8 cellular contexts compared by ENCODE assay signal in genomic region chr17:32486091-32486700, GRCh38. TPM values are rescaled to one million over a fixed set of nuclear protein-coding genes. Genes with fewer than 3 reads are reported as not detected.
DNase-seq lines count a peak whose midpoint lies in the region; ATAC-seq, FAIRE-seq and TF ChIP-seq lines count a peak whose summit lies in the region.

No MANE protein-coding gene starts in this region.

- ATAC-seq in A549 (peak; percentile 65 to 82), GM18520 (IDR thresholded peaks at IDR 0.05; ENCODE audit: unreplicated experiment) (peak; percentile 33), HG03108 (IDR thresholded peaks at IDR 0.05; ENCODE audit: unreplicated experiment) (peak; percentile 36), lung (ENCODE audit: insufficient read depth, low FRiP score) (peak; percentile 81)

- H3K27me3 ChIP-seq in ectodermal cell (ENCODE audit: control insufficient read depth, insufficient read depth, low read length, poor library complexity, severe bottlenecking) (no peaks in the 10 kb centered on the region), lung (ENCODE audit: control insufficient read depth, insufficient read depth) (no peaks in the 10 kb centered on the region)

- TF ChIP-seq POLR2A in A549 (IDR thresholded peaks at IDR 0.05; ENCODE audit: low read length), result no peak

- POLR2A ChIA-PET in A549 (lab: Yijun Ruan, JAX), result interaction anchor here (1.0 to 1.3 kb wide), 2 partner anchors 42 to 269 kb away, joined by 3 read pairs; partner anchors contain the start of gene PSMD11

- no peak for TF ChIP-seq EP300 in A549 (IDR thresholded peaks at IDR 0.05)

- H3K4me2 ChIP-seq in A549, result peak overlapping the region; percentile 93

- DNase-seq in A549 (ENCODE audit: low read depth in 1 of 2, low spot score in 1 of 2) (peak; percentile 76 to 77), NCI-H510A (lab: John Stamatoyannopoulos, UW) (peak; percentile 77), lung (ENCODE audit: low spot score) (peak; percentile 43)
- DNase-seq in activated CD4-positive, alpha-beta T cell treated with anti-CD3 and anti-CD28 coated beads, Interleukin-2, amount 50 U/mL, for 1 hour, result peak; percentile 68
- peak; percentile 47 to 59 (median 59) for DNase-seq in stimulated activated CD4-positive, alpha-beta T cell treated with anti-CD3 and anti-CD28 coated beads, TNF-alpha, amount 100 ng/mL, for 4 hours (ENCODE audit: low read depth in 3 of 3)

- TF ChIP-seq CTCF in A549 (IDR thresholded peaks at IDR 0.05) (no peak), lung (IDR thresholded peaks at IDR 0.05; ENCODE audit: control extremely low read depth, extremely low read depth) (no peak)

- CTCF ChIA-PET in A549 (lab: Yijun Ruan, JAX), result interaction anchor here (0.5 to 23.7 kb wide), 9 partner anchors 10 to 269 kb away, joined by 3 to 298 read pairs (median 3); partner anchors contain the start of gene PSMD11

- H3K9me3 ChIP-seq in A549 (no peaks in the 10 kb centered on the region), ectodermal cell (ENCODE audit: control insufficient read depth, low read length) (no peaks in the 10 kb centered on the region), lung (ENCODE audit: control insufficient read depth in 2 of 2, insufficient read depth in 1 of 2, low read length in 1 of 2) (peaks cover 0 to 3% of the 10 kb centered on the region in 2 donors)

- H3K4me3 ChIP-seq in A549 (peak overlapping the region; percentile 94), ectodermal cell (ENCODE audit: insufficient read depth, low read depth, low read length) (peak overlapping the region; percentile 41), lung (peak overlapping the region; percentile 68)

- peaks cover 6% of the 10 kb centered on the region; the same call in 1 of the 3 replicates for H3K4me1 ChIP-seq in A549
- peaks cover 37% of the 10 kb centered on the region for H3K4me1 ChIP-seq in ectodermal cell (ENCODE audit: control insufficient read depth, insufficient read depth, low read length)
- H3K4me1 ChIP-seq in lung (ENCODE audit: control insufficient read depth in 2 of 2, insufficient read depth in 2 of 2, low read length in 2 of 2), result peaks cover 0 to 7% of the 10 kb centered on the region in 2 donors

- no peak for FAIRE-seq in A549 (lab: Jason Lieb, UNC)

- H3K36me3 ChIP-seq in ectodermal cell (ENCODE audit: control insufficient read depth, insufficient read depth, low read length), result peaks cover 14% of the 10 kb centered on the region
- H3K36me3 ChIP-seq in lung (ENCODE audit: control insufficient read depth in 2 of 2, insufficient read depth in 2 of 2, low read length in 2 of 2), result peaks cover 8 to 11% of the 10 kb centered on the region in 2 donors

- WGBS in A549 (ENCODE audit: missing lambda C conversion rate), result 60% methylated on average over 21 of the region's 73 CpGs
- 16% methylated on average over 73 of the region's 73 CpGs for WGBS in ectodermal cell, 2 experiments
- 7 to 13% methylated on average over 40 to 73 of the region's 73 CpGs for WGBS in lung, 2 donors

- no peak for TF ChIP-seq RAD21 in A549 (conservative IDR thresholded peaks at IDR 0.05 in 1 of 2, IDR thresholded peaks at IDR 0.05 in 1 of 2)

- H3K27ac ChIP-seq in A549, result peak overlapping the region; percentile 86 to 92
- H3K27ac ChIP-seq in ectodermal cell (ENCODE audit: insufficient read depth, low read depth, low read length, poor library complexity, severe bottlenecking), result peak overlapping the region; percentile 76
- H3K27ac ChIP-seq in lung (ENCODE audit: low read depth in 1 of 2, low read length in 1 of 2), result peak overlapping the region; percentile 71 to 78

TF ChIP-seq in A549, 52 proteins besides CTCF, POLR2A, EP300 and RAD21 (continues in another document):
- no peak for TF ChIP-seq CHD2 (IDR thresholded peaks at IDR 0.05; ENCODE audit: low read length, partially characterized antibody)
- TF ChIP-seq NFE2L2 (conservative IDR thresholded peaks at IDR 0.05; ENCODE audit: low read length), result no peak
- 0 out of 2 replicates have a peak, but pooled peaks have one; percentile 46 for TF ChIP-seq HOXA7 (CRISPR knock-in tag; IDR thresholded peaks at IDR 0.05)
- peak; percentile 27; the same call in 1 of the 2 replicates for TF ChIP-seq HOXB5 (CRISPR knock-in tag; IDR thresholded peaks at IDR 0.05)
- 0 out of 2 replicates have a peak, but pooled peaks have one; percentile 58 for TF ChIP-seq MYC (IDR thresholded peaks at IDR 0.05; ENCODE audit: borderline replicate concordance, low read length)
- no peak for TF ChIP-seq CBX8 (IDR thresholded peaks at IDR 0.05)
- no peak for TF ChIP-seq ZC3H11A (IDR thresholded peaks at IDR 0.05)
- no peak for TF ChIP-seq FOXS1 (CRISPR knock-in tag; IDR thresholded peaks at IDR 0.05)
- TF ChIP-seq, protein P1, sequence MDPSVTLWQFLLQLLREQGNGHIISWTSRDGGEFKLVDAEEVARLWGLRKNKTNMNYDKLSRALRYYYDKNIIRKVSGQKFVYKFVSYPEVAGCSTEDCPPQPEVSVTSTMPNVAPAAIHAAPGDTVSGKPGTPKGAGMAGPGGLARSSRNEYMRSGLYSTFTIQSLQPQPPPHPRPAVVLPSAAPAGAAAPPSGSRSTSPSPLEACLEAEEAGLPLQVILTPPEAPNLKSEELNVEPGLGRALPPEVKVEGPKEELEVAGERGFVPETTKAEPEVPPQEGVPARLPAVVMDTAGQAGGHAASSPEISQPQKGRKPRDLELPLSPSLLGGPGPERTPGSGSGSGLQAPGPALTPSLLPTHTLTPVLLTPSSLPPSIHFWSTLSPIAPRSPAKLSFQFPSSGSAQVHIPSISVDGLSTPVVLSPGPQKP (IDR thresholded peaks at IDR 0.05; ENCODE audit: low read depth, low read length), result no peak
- TF ChIP-seq, protein P2, sequence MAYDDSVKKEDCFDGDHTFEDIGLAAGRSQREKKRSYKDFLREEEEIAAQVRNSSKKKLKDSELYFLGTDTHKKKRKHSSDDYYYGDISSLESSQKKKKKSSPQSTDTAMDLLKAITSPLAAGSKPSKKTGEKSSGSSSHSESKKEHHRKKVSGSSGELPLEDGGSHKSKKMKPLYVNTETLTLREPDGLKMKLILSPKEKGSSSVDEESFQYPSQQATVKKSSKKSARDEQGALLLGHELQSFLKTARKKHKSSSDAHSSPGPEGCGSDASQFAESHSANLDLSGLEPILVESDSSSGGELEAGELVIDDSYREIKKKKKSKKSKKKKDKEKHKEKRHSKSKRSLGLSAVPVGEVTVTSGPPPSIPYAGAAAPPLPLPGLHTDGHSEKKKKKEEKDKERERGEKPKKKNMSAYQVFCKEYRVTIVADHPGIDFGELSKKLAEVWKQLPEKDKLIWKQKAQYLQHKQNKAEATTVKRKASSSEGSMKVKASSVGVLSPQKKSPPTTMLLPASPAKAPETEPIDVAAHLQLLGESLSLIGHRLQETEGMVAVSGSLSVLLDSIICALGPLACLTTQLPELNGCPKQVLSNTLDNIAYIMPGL (CRISPR knock-in tag; IDR thresholded peaks at IDR 0.05; ENCODE audit: borderline replicate concordance), result 0 out of 2 replicates have a peak, but pooled peaks have one; percentile 34
- 0 out of 2 replicates have a peak, but pooled peaks have one; percentile 23 for TF ChIP-seq GATA3 (IDR thresholded peaks at IDR 0.05; ENCODE audit: borderline replicate concordance)
- no peak for TF ChIP-seq MAFK (IDR thresholded peaks at IDR 0.05; ENCODE audit: partially characterized antibody)
- TF ChIP-seq POLR2AphosphoS2 (conservative IDR thresholded peaks at IDR 0.05; ENCODE audit: low read length), result no peak
- TF ChIP-seq ZSCAN20 (CRISPR knock-in tag; IDR thresholded peaks at IDR 0.05), result no peak
- TF ChIP-seq USF2 (IDR thresholded peaks at IDR 0.05), result no peak
- TF ChIP-seq MAX (IDR thresholded peaks at IDR 0.05), result peak; percentile 93
- peak; percentile 43 for TF ChIP-seq TP53 (CRISPR knock-in tag; IDR thresholded peaks at IDR 0.05)
- TF ChIP-seq, protein P3, sequence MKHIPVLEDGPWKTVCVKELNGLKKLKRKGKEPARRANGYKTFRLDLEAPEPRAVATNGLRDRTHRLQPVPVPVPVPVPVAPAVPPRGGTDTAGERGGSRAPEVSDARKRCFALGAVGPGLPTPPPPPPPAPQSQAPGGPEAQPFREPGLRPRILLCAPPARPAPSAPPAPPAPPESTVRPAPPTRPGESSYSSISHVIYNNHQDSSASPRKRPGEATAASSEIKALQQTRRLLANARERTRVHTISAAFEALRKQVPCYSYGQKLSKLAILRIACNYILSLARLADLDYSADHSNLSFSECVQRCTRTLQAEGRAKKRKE (CRISPR knock-in tag; IDR thresholded peaks at IDR 0.05; ENCODE audit: low read depth), result no peak

RNA-seq across cellular contexts. Expression of gene CDK5R1, which starts 0.6 kb away (rescaled TPM):
- polyA plus RNA-seq in A549 (2011; rRNA removed) (0.93 and 1.1 TPM in 2 replicates), A549 (2017; fragmentation: RNase III; extraction: RNeasy Plus Mini Kit Qiagen cat#74134 plus additional on column Dnase treatment) (2.4 to 3.0 TPM (median 2.8 TPM) in 3 replicates), lung (under 1 TPM; 0.41 to 1.00 TPM)
- polyA plus RNA-seq in A549 (2012; cell fraction: cytosol; rRNA removed), result 1.2 and 1.8 TPM in 2 replicates
- polyA plus RNA-seq in A549 (2012; cell fraction: nucleus; rRNA removed), result 2.8 and 3.2 TPM in 2 replicates
- 0.62 and 0.88 TPM in 2 replicates for polyA minus RNA-seq in A549 (2011; rRNA and poly(A)+ RNA removed)
- polyA plus RNA-seq in ectodermal cell (2013, experiment 1 of 4), result 17.9 TPM
- polyA plus RNA-seq in ectodermal cell (2013, experiment 2 of 4), result 13.2 TPM
- 12.9 TPM for polyA plus RNA-seq in ectodermal cell (2013, experiment 3 of 4)
- 13.2 TPM for polyA plus RNA-seq in ectodermal cell (2013, experiment 4 of 4)
- 1 to 10 TPM; 1.7 to 2.2 TPM for total RNA-seq in lung

RNA-seq across cellular contexts. Expression of gene PSMD11, which starts 41.9 kb away (rescaled TPM):
- polyA plus RNA-seq in A549 (2011; rRNA removed), result 228 and 235 TPM in 2 replicates
- polyA plus RNA-seq in A549 (2012; cell fraction: cytosol; rRNA removed), result 127 and 157 TPM in 2 replicates
- 74.8 and 102 TPM in 2 replicates for polyA plus RNA-seq in A549 (2012; cell fraction: nucleus; rRNA removed)
- 186 to 195 TPM (median 194 TPM) in 3 replicates for polyA plus RNA-seq in A549 (2017; fragmentation: RNase III; extraction: RNeasy Plus Mini Kit Qiagen cat#74134 plus additional on column Dnase treatment)
- polyA minus RNA-seq in A549 (2011; rRNA and poly(A)+ RNA removed), result 234 and 271 TPM in 2 replicates
- polyA plus RNA-seq in ectodermal cell (2013, experiment 1 of 4), result 119 TPM
- polyA plus RNA-seq in ectodermal cell (2013, experiment 2 of 4), result 112 TPM
- polyA plus RNA-seq in ectodermal cell (2013, experiment 3 of 4), result 61.8 TPM
- 70.8 TPM for polyA plus RNA-seq in ectodermal cell (2013, experiment 4 of 4)
- 10 to 100 TPM; 74.1 to 87.9 TPM for total RNA-seq in lung
- polyA plus RNA-seq in lung, result 10 to 100 TPM; 47.8 to 61.2 TPM

Comparison
In these comparisons a context has a peak if more than half of its experiments do, and no peak if none do; other contexts are left out.
1. Peak in every context shown above with its lines: DNase-seq, ATAC-seq, H3K4me3 ChIP-seq and H3K27ac ChIP-seq.
2. H3K4me3 ChIP-seq: peak in every context shown above with its lines; median percentile 94 in A549; 68 in lung; 41 in ectodermal cell.